10 cellular contexts compared by ENCODE assay signal in genomic region chr3:54122802-54123537, GRCh38. TPM values are rescaled to one million over a fixed set of nuclear protein-coding genes. Genes with fewer than 3 reads are reported as not detected.
A peak's percentile ranks its signal among the peaks of the same experiment; 100 is the strongest.
DNase-seq lines count a peak whose midpoint lies in the region; ATAC-seq and TF ChIP-seq lines count a peak whose summit lies in the region.
"Had no signal": no experiment of that assay in that cellular context is flagged by ENCODE, and none has a peak within 500 bp of the region (broad histone marks: within the 10 kb centered on the region; RNA-seq: fewer than 3 reads in every experiment).

No MANE protein-coding gene starts in this region.

- in situ Hi-C loops in mammary epithelial cell (cut with MboI; ENCODE audit: low sequenced_read_pairs in 2 of 2): no loop called here

- BruUV-seq in mammary epithelial cell (replicated peaks; lab: Mats Ljungman, UMichigan): no TSS peak

- H3K27me3 ChIP-seq in mammary epithelial cell (ENCODE audit: insufficient read depth, low read length): peaks cover 24% of the 10 kb centered on the region
- peaks cover 4% of the 10 kb centered on the region for H3K27me3 ChIP-seq in lung (ENCODE audit: control insufficient read depth, insufficient read depth)
- no peaks in the 10 kb centered on the region for H3K27me3 ChIP-seq in thoracic aorta (replicated peaks; ENCODE audit: insufficient read depth)

- dilution Hi-C loops in mammary epithelial cell (cut with HindIII; ENCODE audit: low sequenced_read_pairs): no loop called here

- peak; percentile 50 for DNase-seq in activated CD4-positive, alpha-beta T cell treated with anti-CD3 and anti-CD28 coated beads, Interleukin-2, amount 10 ng/mL, durations not matched to agents 24 days and 14 days
- no peak for DNase-seq in activated CD4-positive, alpha-beta T cell treated with anti-CD3 and anti-CD28 coated beads, Interleukin-2, amount 50 U/mL, for 4 hours
- DNase-seq in mammary epithelial cell: peak; percentile 1
- DNase-seq in lung (ENCODE audit: low spot score): no peak
- DNase-seq in thoracic aorta (ENCODE audit: low spot score): no peak
- no peak for DNase-seq in left lobe of liver (ENCODE audit: low spot score)
- DNase-seq in dermis blood vessel endothelial cell: no peak
- DNase-seq in RPMI8226: no peak
- DNase-seq: foreskin keratinocyte, KBM-7 had no signal

- H3K36me3 Mint-ChIP-seq in activated CD4-positive, alpha-beta T cell treated with anti-CD3 and anti-CD28 coated beads, Interleukin-2, amount 10 ng/mL, durations not matched to agents 24 days and 14 days (ENCODE audit: low read depth): peaks cover 2% of the 10 kb centered on the region

- H3K4me1 ChIP-seq in mammary epithelial cell (ENCODE audit: insufficient read depth, low read length) (peaks cover 11% of the 10 kb centered on the region), lung (ENCODE audit: control insufficient read depth in 2 of 2, insufficient read depth in 2 of 2, low read length in 2 of 2) (peaks cover 0 to 7% of the 10 kb centered on the region in 2 donors), thoracic aorta (ENCODE audit: control insufficient read depth in 1 of 2, low read depth in 2 of 2) (peaks cover 4 to 24% of the 10 kb centered on the region in 2 donors)
- H3K4me1 ChIP-seq: foreskin keratinocyte had no signal

- intact Hi-C loops in activated CD4-positive, alpha-beta T cell treated with anti-CD3 and anti-CD28 coated beads, Interleukin-2, amount 10 ng/mL, durations not matched to agents 24 days and 14 days (cut with micrococcal nuclease): no loop called here
- intact Hi-C loops in mammary epithelial cell (cut with micrococcal nuclease): no loop called here

- peak overlapping the region in 2 of 3 experiments; percentile 11 to 24 for H3K4me3 ChIP-seq in mammary epithelial cell (replicated peaks in 1 of 3; ENCODE audit: insufficient read depth in 1 of 3, low read depth in 2 of 3, low read length in 3 of 3)
- H3K4me3 ChIP-seq in lung: peak overlapping the region; percentile 37
- H3K4me3 ChIP-seq in thoracic aorta: peak overlapping the region; percentile 76

- no peaks in the 10 kb centered on the region for H3K36me3 ChIP-seq in mammary epithelial cell (ENCODE audit: insufficient read depth, low read length)
- no peaks in the 10 kb centered on the region for H3K36me3 ChIP-seq in lung (ENCODE audit: control insufficient read depth in 2 of 2, insufficient read depth in 2 of 2, low read length in 2 of 2)
- H3K36me3 ChIP-seq in thoracic aorta: no peaks in the 10 kb centered on the region

- H3K27me3 Mint-ChIP-seq in activated CD4-positive, alpha-beta T cell treated with anti-CD3 and anti-CD28 coated beads, Interleukin-2, amount 10 ng/mL, durations not matched to agents 24 days and 14 days: peaks cover 42% of the 10 kb centered on the region

- no peak overlapping the region for H3K27ac ChIP-seq in mammary epithelial cell (ENCODE audit: insufficient read depth, low read depth, low read length)
- H3K27ac ChIP-seq in lung (ENCODE audit: low read depth in 1 of 2, low read length in 1 of 2): peak overlapping the region in 1 of 2 donors; percentile 27
- H3K27ac ChIP-seq in thoracic aorta: no peak overlapping the region
- H3K27ac ChIP-seq: foreskin keratinocyte had no signal

- ATAC-seq in lung (ENCODE audit: insufficient read depth, low FRiP score) (no peak), thoracic aorta (ENCODE audit: insufficient number of reproducible peaks, low FRiP score, low read depth) (no peak), left lobe of liver (no peak)

- no peaks in the 10 kb centered on the region for H3K9me3 Mint-ChIP-seq in activated CD4-positive, alpha-beta T cell treated with anti-CD3 and anti-CD28 coated beads, Interleukin-2, amount 10 ng/mL, durations not matched to agents 24 days and 14 days

- H3K4me2 ChIP-seq in mammary epithelial cell (ENCODE audit: insufficient read depth, low read depth, low read length): peak overlapping the region; percentile 76

- no peak overlapping the region for H2AFZ ChIP-seq in mammary epithelial cell (ENCODE audit: low read depth, low read length)

- H3K4me1 Mint-ChIP-seq in activated CD4-positive, alpha-beta T cell treated with anti-CD3 and anti-CD28 coated beads, Interleukin-2, amount 10 ng/mL, durations not matched to agents 24 days and 14 days: peaks cover 2% of the 10 kb centered on the region

- H3K9ac ChIP-seq in mammary epithelial cell (ENCODE audit: insufficient read depth, low read length): no peak overlapping the region

- no peak overlapping the region for H3K4me3 Mint-ChIP-seq in activated CD4-positive, alpha-beta T cell treated with anti-CD3 and anti-CD28 coated beads, Interleukin-2, amount 10 ng/mL, durations not matched to agents 24 days and 14 days

- H3K79me2 ChIP-seq in mammary epithelial cell (ENCODE audit: insufficient read depth, low read length): no peaks in the 10 kb centered on the region

- TF ChIP-seq CTCF in mammary epithelial cell (conservative IDR thresholded peaks at IDR 0.05 in 1 of 2, IDR thresholded peaks at IDR 0.05 in 1 of 2; ENCODE audit: extremely low read depth in 1 of 2, insufficient read depth in 1 of 2, low read depth in 1 of 2, low read length in 2 of 2) (no peak), lung (IDR thresholded peaks at IDR 0.05; ENCODE audit: control extremely low read depth, extremely low read depth) (no peak), thoracic aorta (IDR thresholded peaks at IDR 0.05) (no peak)

- H3K9me3 ChIP-seq in mammary epithelial cell (replicated peaks; ENCODE audit: insufficient read depth, low read length) (no peaks in the 10 kb centered on the region), lung (ENCODE audit: control insufficient read depth in 2 of 2, insufficient read depth in 1 of 2, low read length in 1 of 2) (no peaks in the 10 kb centered on the region), thoracic aorta (no peaks in the 10 kb centered on the region)

- CTCF ChIA-PET in mammary epithelial cell (lab: Charles Lee; ENCODE audit: low non-redundant PET): no interaction called here

- 0% methylated on average over 11 of the region's 51 CpGs for WGBS in mammary epithelial cell (ENCODE audit: low coverage, missing lambda C conversion rate)
- 3% methylated on average over 51 of the region's 51 CpGs for WGBS in lung, 2 donors

- H3K27ac Mint-ChIP-seq in activated CD4-positive, alpha-beta T cell treated with anti-CD3 and anti-CD28 coated beads, Interleukin-2, amount 10 ng/mL, durations not matched to agents 24 days and 14 days: no peak overlapping the region

- no peaks in the 10 kb centered on the region for H4K20me1 ChIP-seq in mammary epithelial cell (ENCODE audit: insufficient read depth, low read length)

RNA-seq across cellular contexts. Expression of gene CACNA2D3, which starts 0.6 kb away (rescaled TPM):
- total RNA-seq in activated CD4-positive, alpha-beta T cell treated with anti-CD3 and anti-CD28 coated beads, Interleukin-2, amount 10 ng/mL, durations not matched to agents 24 days and 14 days: not detected in 2 replicates
- total RNA-seq in mammary epithelial cell: under 1 TPM in 1 of 2 donors, not detected in 1; 0.17 TPM
- 0.05 TPM for polyA plus RNA-seq in mammary epithelial cell
- not detected for polyA minus RNA-seq in mammary epithelial cell
- 1 to 10 TPM; 1.1 to 2.5 TPM for total RNA-seq in lung
- polyA plus RNA-seq in lung: 1 to 10 TPM in 1 of 2 donors, under 1 TPM in 1; 0.38 to 1.1 TPM
- total RNA-seq in thoracic aorta: 1 to 10 TPM; 3.2 to 4.0 TPM
- total RNA-seq in left lobe of liver: 0.10 TPM
- total RNA-seq in dermis blood vessel endothelial cell: under 0.01 TPM in 1 of 2 replicates, not detected in the other

Comparison
In these comparisons a context has a peak if more than half of its experiments do, and no peak if none do; other contexts are left out.
1. DNase-seq: peak in activated CD4-positive, alpha-beta T cell treated with anti-CD3 and anti-CD28 coated beads, Interleukin-2, amount 10 ng/mL, durations not matched to agents 24 days and 14 days (single experiment) and mammary epithelial cell (single experiment); none in activated CD4-positive, alpha-beta T cell treated with anti-CD3 and anti-CD28 coated beads, Interleukin-2, amount 50 U/mL, for 4 hours (0 of 2), lung (single experiment), thoracic aorta (single experiment), left lobe of liver (single experiment), dermis blood vessel endothelial cell (single experiment) and RPMI8226 (single experiment).
2. H3K4me3 ChIP-seq: peak in every context shown above with its lines; median percentile 76 in thoracic aorta; 37 in lung; 18 in mammary epithelial cell.